Comparison of ENCODE assay signal across 8 cellular contexts in genomic region chr11:85694385-85694980, GRCh38. TPM values are rescaled to one million over a fixed set of nuclear protein-coding genes. Genes with fewer than 3 reads are reported as not detected.
DNase-seq lines count a peak whose midpoint lies in the region; ATAC-seq, FAIRE-seq and TF ChIP-seq lines count a peak whose summit lies in the region.

No MANE protein-coding gene starts in this region.

- no TSS peak for BruUV-seq in endothelial cell of umbilical vein (replicated peaks; lab: Mats Ljungman, UMichigan)

- H3K36me3 Mint-ChIP-seq in stimulated activated memory B cell treated with anti-CD40 and anti-IgM and Interleukin-4, amounts not matched to agents 10 μg/mL and 1 μg/mL and 100 μg/mL, for 72 hours, result no peaks in the 10 kb centered on the region

- H3K79me1 ChIP-seq in trophoblast cell (ENCODE audit: low read length), result no peaks in the 10 kb centered on the region

- H3K9ac ChIP-seq in OCI-LY3 (ENCODE audit: low read length), result no peak overlapping the region
- H3K9ac ChIP-seq in endothelial cell of umbilical vein (replicated peaks; ENCODE audit: extremely low read depth, insufficient read depth, low read length), result no peak overlapping the region
- H3K9ac ChIP-seq in trophoblast cell (ENCODE audit: low read length), result no peak overlapping the region

- H3K14ac ChIP-seq in trophoblast cell (ENCODE audit: low read length), result no peak overlapping the region

- no peak overlapping the region for H4K12ac ChIP-seq in trophoblast cell (ENCODE audit: low read depth, low read length)

- H3K4me3 Mint-ChIP-seq in stimulated activated memory B cell treated with anti-CD40 and anti-IgM and Interleukin-4, amounts not matched to agents 10 μg/mL and 1 μg/mL and 100 μg/mL, for 72 hours, result no peak overlapping the region

- POLR2A ChIA-PET in endothelial cell of umbilical vein (lab: Charles Lee), result no interaction called here

- no peak overlapping the region for H2BK5ac ChIP-seq in trophoblast cell (ENCODE audit: low read depth, low read length, poor library complexity)

- no peak overlapping the region for H3K18ac ChIP-seq in trophoblast cell (ENCODE audit: low read length)

- CTCF ChIA-PET in endothelial cell of umbilical vein (lab: Charles Lee), result interaction anchor here (0.7 to 5.4 kb wide), 16 partner anchors 9 to 170 kb away, joined by 3 to 29 read pairs (median 4); partner anchors contain the start of gene CCDC83

- H2AK5ac ChIP-seq in trophoblast cell (ENCODE audit: low read length), result no peak overlapping the region

- H3K27ac Mint-ChIP-seq in stimulated activated memory B cell treated with anti-CD40 and anti-IgM and Interleukin-4, amounts not matched to agents 10 μg/mL and 1 μg/mL and 100 μg/mL, for 72 hours, result no peak overlapping the region

- TF ChIP-seq POLR2A in endothelial cell of umbilical vein (IDR thresholded peaks at IDR 0.05; ENCODE audit: low read depth, low read length) (no peak), GM18505 (IDR thresholded peaks at IDR 0.05; ENCODE audit: borderline replicate concordance, extremely low read depth, insufficient read depth, insufficient read length) (no peak)

- ATAC-seq in GM19351 (IDR thresholded peaks at IDR 0.05; ENCODE audit: unreplicated experiment) (peak; percentile 55), omental fat pad (ENCODE audit: low FRiP score) (no peak), GM18505 (IDR thresholded peaks at IDR 0.05; ENCODE audit: unreplicated experiment) (no peak)
- ATAC-seq in stimulated activated memory B cell treated with anti-CD40 and anti-IgM and Interleukin-4, amounts not matched to agents 10 μg/mL and 1 μg/mL and 100 μg/mL, for 72 hours, result no peak

- no peaks in the 10 kb centered on the region for H3K9me3 Mint-ChIP-seq in stimulated activated memory B cell treated with anti-CD40 and anti-IgM and Interleukin-4, amounts not matched to agents 10 μg/mL and 1 μg/mL and 100 μg/mL, for 72 hours

- H3K9me3 ChIP-seq in OCI-LY3 (ENCODE audit: insufficient read depth, low read length) (no peaks in the 10 kb centered on the region), endothelial cell of umbilical vein (replicated peaks; ENCODE audit: control insufficient read depth, insufficient read depth, low read length) (no peaks in the 10 kb centered on the region), trophoblast cell (ENCODE audit: insufficient read depth, low read depth, low read length) (no peaks in the 10 kb centered on the region)

- WGBS in trophoblast cell (ENCODE audit: extremely low coverage, insufficient coverage, insufficient read length), result no CpG with 5 or more reads among the region's 1 CpG

- FAIRE-seq in endothelial cell of umbilical vein (lab: Jason Lieb, UNC), result peak; percentile 63

- H2BK12ac ChIP-seq in trophoblast cell (ENCODE audit: low read length), result no peak overlapping the region

- no peak overlapping the region for H2BK120ac ChIP-seq in trophoblast cell (ENCODE audit: insufficient read depth, low read length, poor library complexity)

- peaks cover 25% of the 10 kb centered on the region for H3K27me3 Mint-ChIP-seq in stimulated activated memory B cell treated with anti-CD40 and anti-IgM and Interleukin-4, amounts not matched to agents 10 μg/mL and 1 μg/mL and 100 μg/mL, for 72 hours

- no peak overlapping the region for H3K23ac ChIP-seq in trophoblast cell (ENCODE audit: low read length)

- H3K4me1 ChIP-seq in OCI-LY3 (ENCODE audit: low read length), result peaks cover 22% of the 10 kb centered on the region
- no peaks in the 10 kb centered on the region for H3K4me1 ChIP-seq in endothelial cell of umbilical vein (ENCODE audit: control insufficient read depth, extremely low read depth, insufficient read depth, low read length)
- H3K4me1 ChIP-seq in trophoblast cell (ENCODE audit: control insufficient read depth in 1 of 2, insufficient read depth in 2 of 2, low read length in 2 of 2), result no peaks in the 10 kb centered on the region

- TF ChIP-seq CTCF in OCI-LY3 (IDR thresholded peaks at IDR 0.05; ENCODE audit: low read depth, low read length) (peak; percentile 91), endothelial cell of umbilical vein (IDR thresholded peaks at IDR 0.05; ENCODE audit: extremely low read depth in 1 of 2, insufficient read depth in 1 of 2, low read depth in 1 of 2, low read length in 2 of 2) (peak; percentile 29 to 43), omental fat pad (IDR thresholded peaks at IDR 0.05) (no peak)

- H3K4me3 ChIP-seq in OCI-LY3 (ENCODE audit: low read length), result no peak overlapping the region
- no peak overlapping the region for H3K4me3 ChIP-seq in endothelial cell of umbilical vein (replicated peaks in 1 of 3; ENCODE audit: insufficient read depth in 1 of 3, low read depth in 1 of 3, low read length in 3 of 3)
- no peak overlapping the region for H3K4me3 ChIP-seq in trophoblast cell (ENCODE audit: low read depth, low read length)

- H4K91ac ChIP-seq in trophoblast cell (ENCODE audit: low read depth, low read length), result no peak overlapping the region

- H3K79me2 ChIP-seq in OCI-LY3 (ENCODE audit: low read length) (no peaks in the 10 kb centered on the region), endothelial cell of umbilical vein (ENCODE audit: control insufficient read depth, insufficient read depth, low read length) (no peaks in the 10 kb centered on the region), trophoblast cell (ENCODE audit: control insufficient read depth, insufficient read depth, low read length, poor library complexity) (no peaks in the 10 kb centered on the region)

- H3K36me3 ChIP-seq in OCI-LY3 (replicated peaks; ENCODE audit: low read depth, low read length), result no peaks in the 10 kb centered on the region
- H3K36me3 ChIP-seq in endothelial cell of umbilical vein (ENCODE audit: control insufficient read depth in 2 of 2, extremely low read depth in 1 of 2, insufficient read depth in 2 of 2, low read length in 2 of 2), result no peaks in the 10 kb centered on the region
- no peaks in the 10 kb centered on the region for H3K36me3 ChIP-seq in trophoblast cell (ENCODE audit: control insufficient read depth in 1 of 2, insufficient read depth in 2 of 2, low read length in 2 of 2)

- no peaks in the 10 kb centered on the region for H4K20me1 ChIP-seq in OCI-LY3 (ENCODE audit: insufficient read depth, low read length)
- no peaks in the 10 kb centered on the region for H4K20me1 ChIP-seq in endothelial cell of umbilical vein (replicated peaks; ENCODE audit: control insufficient read depth, extremely low read depth, insufficient read depth, low read length)

- dilution Hi-C loops in endothelial cell of umbilical vein (cut with MboI; ENCODE audit: extremely low pct_ligation_motif_present, low sequenced_read_pairs), result no loop called here

- intact Hi-C loops in endothelial cell of umbilical vein (cut with micrococcal nuclease), result loop anchor here (1.0 to 10.0 kb wide), 4 partner anchors 117 to 250 kb away; partner anchors contain the start of gene SYTL2

- H3K27ac ChIP-seq in OCI-LY3 (ENCODE audit: low read length), result no peak overlapping the region
- no peak overlapping the region for H3K27ac ChIP-seq in endothelial cell of umbilical vein (ENCODE audit: insufficient read depth, low read depth, low read length)
- no peak overlapping the region for H3K27ac ChIP-seq in trophoblast cell (ENCODE audit: low read depth, low read length)

- H3K4me2 ChIP-seq in OCI-LY3 (ENCODE audit: low read length) (no peak overlapping the region), endothelial cell of umbilical vein (ENCODE audit: insufficient read depth, low read length) (no peak overlapping the region), trophoblast cell (ENCODE audit: low read length) (no peak overlapping the region)

- no peak overlapping the region for H3K4ac ChIP-seq in trophoblast cell (ENCODE audit: low read depth, low read length)

- peak; percentile 45 for DNase-seq in COR-L47 (lab: John Stamatoyannopoulos, UW)
- DNase-seq in endothelial cell of umbilical vein (ENCODE audit: low read depth, low spot score), result peak; percentile 66
- peak; percentile 20 to 49 for DNase-seq in trophoblast cell
- DNase-seq in omental fat pad (ENCODE audit: low spot score), result no peak

- no peak overlapping the region for H4K8ac ChIP-seq in trophoblast cell (ENCODE audit: low read depth, low read length)

- H3K4me1 Mint-ChIP-seq in stimulated activated memory B cell treated with anti-CD40 and anti-IgM and Interleukin-4, amounts not matched to agents 10 μg/mL and 1 μg/mL and 100 μg/mL, for 72 hours, result peaks cover 11% of the 10 kb centered on the region

- H3K9me1 ChIP-seq in endothelial cell of umbilical vein (replicated peaks; ENCODE audit: control insufficient read depth, extremely low read depth, insufficient read depth, low read length), result no peaks in the 10 kb centered on the region

- 0 out of 2 replicates have a peak, but pooled peaks cover 11% of the 10 kb centered on the region for H3K27me3 ChIP-seq in OCI-LY3 (ENCODE audit: low read depth, low read length)
- peaks cover 8 to 10% of the 10 kb centered on the region in 2 experiments for H3K27me3 ChIP-seq in endothelial cell of umbilical vein (ENCODE audit: control insufficient read depth in 2 of 2, insufficient read depth in 2 of 2, low read length in 2 of 2)
- H3K27me3 ChIP-seq in trophoblast cell (ENCODE audit: insufficient read depth, low read length), result no peaks in the 10 kb centered on the region

- H2AFZ ChIP-seq in OCI-LY3 (ENCODE audit: low read depth, low read length), result no peak overlapping the region
- H2AFZ ChIP-seq in endothelial cell of umbilical vein (ENCODE audit: low read depth, low read length), result no peak overlapping the region
- H2AFZ ChIP-seq in trophoblast cell (ENCODE audit: insufficient read depth, low read length, poor library complexity), result no peak overlapping the region

RNA-seq across cellular contexts. Expression of gene CCDC89, which starts 8.5 kb away (rescaled TPM):
- total RNA-seq in endothelial cell of umbilical vein (0.23 TPM in 1 of 2 replicates, not detected in the other), omental fat pad (1 to 10 TPM in 3 of 4 donors, under 1 TPM in 1; 0.60 to 1.7 (median 1.4) TPM)
- polyA plus RNA-seq in endothelial cell of umbilical vein, result not detected in 2 replicates
- polyA plus RNA-seq in endothelial cell of umbilical vein (2011; cell fraction: cytosol; rRNA removed), result not detected in 2 replicates
- polyA plus RNA-seq in endothelial cell of umbilical vein (2011; cell fraction: nucleus; rRNA removed), result not detected in 2 replicates
- polyA plus RNA-seq in endothelial cell of umbilical vein (2012), result not detected in 2 replicates
- polyA minus RNA-seq in endothelial cell of umbilical vein, result not detected in 2 replicates
- not detected for polyA minus RNA-seq in endothelial cell of umbilical vein (2011; cell fraction: cytosol; rRNA and poly(A)+ RNA removed)
- polyA minus RNA-seq in endothelial cell of umbilical vein (2011; cell fraction: nucleus; rRNA and poly(A)+ RNA removed), result 0.29 TPM in 1 of 2 replicates, not detected in the other
- polyA plus RNA-seq in trophoblast cell (2013), result 0.04 and 0.06 TPM in 2 replicates

RNA-seq across cellular contexts. Expression of gene CREBZF, which starts 29.6 kb away (rescaled TPM):
- total RNA-seq in endothelial cell of umbilical vein, result 33.7 and 35.5 TPM in 2 replicates
- polyA plus RNA-seq in endothelial cell of umbilical vein, result 12.8 and 15.5 TPM in 2 replicates
- polyA plus RNA-seq in endothelial cell of umbilical vein (2011; cell fraction: cytosol; rRNA removed), result 7.0 and 10.7 TPM in 2 replicates
- 93.6 and 136 TPM in 2 replicates for polyA plus RNA-seq in endothelial cell of umbilical vein (2011; cell fraction: nucleus; rRNA removed)
- 20.2 and 21.4 TPM in 2 replicates for polyA plus RNA-seq in endothelial cell of umbilical vein (2012)
- polyA minus RNA-seq in endothelial cell of umbilical vein, result 24.9 and 32.0 TPM in 2 replicates
- 23.4 TPM for polyA minus RNA-seq in endothelial cell of umbilical vein (2011; cell fraction: cytosol; rRNA and poly(A)+ RNA removed)
- 62.5 and 64.6 TPM in 2 replicates for polyA minus RNA-seq in endothelial cell of umbilical vein (2011; cell fraction: nucleus; rRNA and poly(A)+ RNA removed)
- 21.7 and 22.7 TPM in 2 replicates for polyA plus RNA-seq in trophoblast cell (2013)
- 10 to 100 TPM; 39.0 to 81.0 (median 48.0) TPM for total RNA-seq in omental fat pad

RNA-seq across cellular contexts. Expression of gene TMEM126A, which starts 46.7 kb away (rescaled TPM):
- total RNA-seq in endothelial cell of umbilical vein, result 35.3 and 40.8 TPM in 2 replicates
- 45.6 and 45.8 TPM in 2 replicates for polyA plus RNA-seq in endothelial cell of umbilical vein
- 48.3 and 54.5 TPM in 2 replicates for polyA plus RNA-seq in endothelial cell of umbilical vein (2011; cell fraction: cytosol; rRNA removed)
- 16.3 and 20.2 TPM in 2 replicates for polyA plus RNA-seq in endothelial cell of umbilical vein (2011; cell fraction: nucleus; rRNA removed)
- polyA plus RNA-seq in endothelial cell of umbilical vein (2012), result 45.8 and 66.1 TPM in 2 replicates
- polyA minus RNA-seq in endothelial cell of umbilical vein, result 20.0 and 24.2 TPM in 2 replicates
- polyA minus RNA-seq in endothelial cell of umbilical vein (2011; cell fraction: cytosol; rRNA and poly(A)+ RNA removed), result 3.4 TPM
- 4.0 and 8.2 TPM in 2 replicates for polyA minus RNA-seq in endothelial cell of umbilical vein (2011; cell fraction: nucleus; rRNA and poly(A)+ RNA removed)
- 36.1 and 38.3 TPM in 2 replicates for polyA plus RNA-seq in trophoblast cell (2013)
- total RNA-seq in omental fat pad, result 10 to 100 TPM; 14.3 to 40.6 (median 29.1) TPM

Comparison
In these comparisons a context has a peak if more than half of its experiments do, and no peak if none do; other contexts are left out.
1. CTCF ChIP-seq: peak in OCI-LY3 (single experiment) and endothelial cell of umbilical vein (2 of 2); none in omental fat pad (0 of 3).